Comparison of ENCODE assay signal across 23 cellular contexts in genomic region chr21:21268885-21269284, GRCh38.
"Had no signal": no experiment of that assay in that cellular context is flagged by ENCODE, and none has a peak within 500 bp of the region (broad histone marks: within the 10 kb centered on the region; RNA-seq: fewer than 3 reads in every experiment).

No MANE protein-coding gene starts in this region.

- H3K36me3 ChIP-seq: SJSA1 had no signal

- ATAC-seq: T-cell had no signal

- H3K4me1 ChIP-seq: SJSA1 had no signal

- H3K4me3 ChIP-seq: SJSA1, SK-N-MC had no signal

- H3K9me3 ChIP-seq: SJSA1 had no signal

- FAIRE-seq: HTR-8/SVneo, RCC 7860 had no signal

- H3K27ac ChIP-seq: HL-60, SJSA1, SK-N-MC had no signal

- H3K27me3 ChIP-seq: SJSA1 had no signal

- DNase-seq: KBM-7, NCI-H1105, NCI-H1417, NCI-H1436 treated with DMSO at 0.1 percent for 48 hours, NCI-H1694, NCI-H187 treated with DMSO at 0.1 percent for 48 hours, NCI-H2029 treated with DMSO at 0.1 percent for 48 hours, NCI-H2171 treated with DMSO at 0.1 percent for 48 hours, NCI-H345, NCI-H446 treated with DMSO at 0.1 percent for 48 hours, NCI-H510A treated with DMSO at 0.1 percent for 48 hours, NCI-H526, NCI-H748 treated with DMSO at 0.1 percent for 48 hours, Right ventricle myocardium superior, RPMI8226, SIG-M5, SW 1271, T-cell had no signal
